15 cellular contexts compared by ENCODE assay signal in genomic region chr14:71665157-71665556, GRCh38.
DNase-seq lines count a peak whose midpoint lies in the region; TF ChIP-seq lines count a peak whose summit lies in the region.
"Had no signal": no experiment of that assay in that cellular context is flagged by ENCODE, and none has a peak within 500 bp of the region (broad histone marks: within the 10 kb centered on the region; RNA-seq: fewer than 3 reads in every experiment).

No MANE protein-coding gene starts in this region.

- CTCF ChIA-PET in AG04449 (lab: Yijun Ruan, JAX) = interaction anchor here (0.8 to 1.0 kb wide), 3 partner anchors 14 to 500 kb away, joined by 3 read pairs; no protein-coding TSS in a partner anchor
- CTCF ChIA-PET in Calu3 (lab: Charles Lee) = no interaction called here

- H3K27me3 ChIP-seq in Loucy (ENCODE audit: insufficient read depth, low read length, poor library complexity, severe bottlenecking) = no peaks in the 10 kb centered on the region
- H3K27me3 ChIP-seq: upper lobe of left lung had no signal

- DNase-seq in AG04449 (ENCODE audit: low read depth, low spot score) (peak; percentile 80), astrocyte of the spinal cord (ENCODE audit: low read depth, low spot score) (peak; percentile 85), iris pigment epithelial cell (ENCODE audit: low read depth) (peak; percentile 90), nephron progenitor cell (no peak), Calu3 (no peak)
- no peak for DNase-seq in activated CD4-positive, CD25-positive, alpha-beta regulatory T cell treated with anti-CD3 and anti-CD28 coated beads, Interleukin-2, amount 50 U/mL, for 72 hours
- DNase-seq in stimulated activated naive CD4-positive, alpha-beta T cell treated with Interleukin-2 at 50 U/mL for 16 hours (lab: John Stamatoyannopoulos, UW) = no peak
- DNase-seq: activated CD4-positive, alpha-beta T cell treated with anti-CD3 and anti-CD28 coated beads, Interleukin-2, amount 10 ng/mL, durations not matched to agents 24 days and 14 days; activated effector memory CD4-positive, alpha-beta T cell treated with anti-CD3 and anti-CD28 coated beads, Interleukin-2, amount 50 U/mL, for 16 hours; left cardiac atrium; NCI-H2029 treated with DMSO at 0.1 percent for 48 hours; upper lobe of left lung had no signal

- H3K27ac Mint-ChIP-seq in nephron progenitor cell (no peak overlapping the region), Calu3 (ENCODE audit: unreplicated experiment) (no peak overlapping the region)
- H3K27ac Mint-ChIP-seq: activated CD4-positive, alpha-beta T cell treated with anti-CD3 and anti-CD28 coated beads, Interleukin-2, amount 10 ng/mL, durations not matched to agents 24 days and 14 days; B cell had no signal

- TF ChIP-seq CTCF in AG04449 (IDR thresholded peaks at IDR 0.05; ENCODE audit: insufficient read depth, low read length, missing control alignments) (no peak), Loucy (conservative IDR thresholded peaks at IDR 0.05; ENCODE audit: low read length) (no peak), astrocyte of the spinal cord (IDR thresholded peaks at IDR 0.05; ENCODE audit: low read depth, low read length) (no peak), nephron progenitor cell (IDR thresholded peaks at IDR 0.05) (no peak), Calu3 (IDR thresholded peaks at IDR 0.05; ENCODE audit: unreplicated experiment) (no peak)

- H3K27me3 Mint-ChIP-seq in nephron progenitor cell (ENCODE audit: low read depth, poor library complexity) = peaks cover 2% of the 10 kb centered on the region
- H3K27me3 Mint-ChIP-seq in Calu3 (ENCODE audit: unreplicated experiment) = no peaks in the 10 kb centered on the region
- H3K27me3 Mint-ChIP-seq: activated CD4-positive, alpha-beta T cell treated with anti-CD3 and anti-CD28 coated beads, Interleukin-2, amount 10 ng/mL, durations not matched to agents 24 days and 14 days; B cell had no signal

- no peaks in the 10 kb centered on the region for H4K20me1 ChIP-seq in Loucy (ENCODE audit: insufficient read depth, low read length, poor library complexity, severe bottlenecking)

- H3K4me2 ChIP-seq in Loucy (ENCODE audit: low read depth, low read length, poor library complexity, severe bottlenecking) = peak overlapping the region; percentile 8
- H3K4me2 ChIP-seq: KMS-11 had no signal

- in situ Hi-C loops in astrocyte of the spinal cord (cut with HindIII; ENCODE audit: low sequenced_read_pairs) = no loop called here

- H3K9me3 ChIP-seq in Loucy (ENCODE audit: insufficient read depth, low read depth, low read length) = no peaks in the 10 kb centered on the region
- H3K9me3 ChIP-seq: upper lobe of left lung had no signal

- H3K4me1 ChIP-seq in Loucy (ENCODE audit: insufficient read depth, low read length, poor library complexity, severe bottlenecking) = peaks cover 22% of the 10 kb centered on the region
- H3K4me1 ChIP-seq: upper lobe of left lung had no signal

- peaks cover 35% of the 10 kb centered on the region; the same call in 1 of the 2 replicates for H3K36me3 ChIP-seq in Loucy (ENCODE audit: insufficient read depth, low read length)

- no peak overlapping the region for H3K4me3 ChIP-seq in AG04449 (ENCODE audit: low read depth, low read length)
- H3K4me3 ChIP-seq in Loucy (ENCODE audit: low read length, poor library complexity, severe bottlenecking) = peak overlapping the region; percentile 6
- no peak overlapping the region for H3K4me3 ChIP-seq in astrocyte of the spinal cord (ENCODE audit: low read depth, low read length)
- H3K4me3 ChIP-seq: upper lobe of left lung had no signal

- intact Hi-C loops in Calu3 (cut with micrococcal nuclease; ENCODE audit: unreplicated experiment) = no loop called here

- no peak overlapping the region for H2AFZ ChIP-seq in Loucy (ENCODE audit: low read length)

- H3K9me2 ChIP-seq in Loucy (replicated peaks; ENCODE audit: low read depth, low read length) = no peaks in the 10 kb centered on the region

- no peaks in the 10 kb centered on the region for H3K4me1 Mint-ChIP-seq in nephron progenitor cell
- no peaks in the 10 kb centered on the region for H3K4me1 Mint-ChIP-seq in Calu3 (ENCODE audit: low read depth, unreplicated experiment)
- H3K4me1 Mint-ChIP-seq: B cell had no signal

- H3K4me3 Mint-ChIP-seq in nephron progenitor cell = no peak overlapping the region
- H3K4me3 Mint-ChIP-seq in Calu3 (ENCODE audit: low read depth, unreplicated experiment) = no peak overlapping the region
- H3K4me3 Mint-ChIP-seq: activated CD4-positive, alpha-beta T cell treated with anti-CD3 and anti-CD28 coated beads, Interleukin-2, amount 10 ng/mL, durations not matched to agents 24 days and 14 days; B cell had no signal

- H3K9ac ChIP-seq in Loucy (ENCODE audit: low read depth, low read length, poor library complexity, severe bottlenecking) = no peak overlapping the region
- H3K9ac ChIP-seq: KMS-11 had no signal

- no peaks in the 10 kb centered on the region for H3K9me3 Mint-ChIP-seq in nephron progenitor cell
- H3K9me3 Mint-ChIP-seq in Calu3 (ENCODE audit: low read depth, unreplicated experiment) = no peaks in the 10 kb centered on the region
- H3K9me3 Mint-ChIP-seq: activated CD4-positive, alpha-beta T cell treated with anti-CD3 and anti-CD28 coated beads, Interleukin-2, amount 10 ng/mL, durations not matched to agents 24 days and 14 days had no signal

- H3K79me2 ChIP-seq in Loucy (ENCODE audit: insufficient read depth, low read length) = no peaks in the 10 kb centered on the region

- H3F3A ChIP-seq in Loucy (ENCODE audit: low read depth) = no peaks in the 10 kb centered on the region

- no TSS peak for BruUV-seq in Calu3 (replicated peaks; lab: Mats Ljungman, UMichigan)

- POLR2A ChIA-PET in AG04449 (lab: Yijun Ruan, JAX) = interaction anchor here (0.6 to 0.7 kb wide), 2 partner anchors 114 to 167 kb away, joined by 3 read pairs; no protein-coding TSS in a partner anchor

- H3K36me3 Mint-ChIP-seq in nephron progenitor cell (ENCODE audit: low read depth) (peaks cover 5% of the 10 kb centered on the region), Calu3 (ENCODE audit: insufficient read depth, unreplicated experiment) (no peaks in the 10 kb centered on the region)

Comparison
In these comparisons a context has a peak if more than half of its experiments do, and no peak if none do; other contexts are left out.
1. DNase-seq: peak in AG04449 (single experiment), astrocyte of the spinal cord (single experiment) and iris pigment epithelial cell (single experiment); none in activated CD4-positive, CD25-positive, alpha-beta regulatory T cell treated with anti-CD3 and anti-CD28 coated beads, Interleukin-2, amount 50 U/mL, for 72 hours (single experiment), nephron progenitor cell (single experiment), Calu3 (single experiment) and stimulated activated naive CD4-positive, alpha-beta T cell treated with Interleukin-2 at 50 U/mL for 16 hours (single experiment).